ENCODE assay signal across 28 cellular contexts in the genomic region with DNA sequence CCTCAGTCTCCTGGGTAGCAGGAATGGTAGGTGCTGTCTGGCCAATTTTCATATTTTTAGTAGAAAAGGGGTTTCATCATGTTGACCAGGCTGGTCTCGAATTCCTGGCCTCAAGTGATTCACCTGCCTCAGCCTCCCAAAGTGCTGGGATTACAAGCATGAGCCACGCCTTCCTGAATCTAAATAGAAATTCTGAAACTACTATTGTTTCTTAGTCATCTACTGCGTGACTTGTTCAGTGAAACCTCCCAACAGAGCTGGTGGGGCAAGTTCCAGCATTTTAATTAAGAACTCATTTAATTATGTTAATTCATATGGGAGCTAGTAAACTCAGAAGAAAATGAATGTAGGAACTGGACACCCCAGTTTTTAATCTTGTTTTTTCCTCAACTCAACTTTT.
"Had no signal": no experiment of that assay in that cellular context is flagged by ENCODE, and none has a peak within 500 bp of the region (broad histone marks: within the 10 kb centered on the region; RNA-seq: fewer than 3 reads in every experiment).

No MANE protein-coding gene starts in this region.

- ATAC-seq: activated CD8-positive, alpha-beta memory T cell treated with anti-CD3 and anti-CD28 coated beads, Interleukin-2, amount 10 ng/mL, durations not matched to agents 7 days and 5 days; activated naive CD8-positive, alpha-beta T cell treated with anti-CD3 and anti-CD28 coated beads, Interleukin-2, amount 50 U/mL, for 24 hours; PC-3 had no signal

- DNase-seq: activated CD4-positive, alpha-beta memory T cell treated with anti-CD3 and anti-CD28 coated beads, Interleukin-2, amount 10 ng/mL, durations not matched to agents 7 days and 5 days; activated CD4-positive, alpha-beta T cell treated with anti-CD3 and anti-CD28 coated beads for 1 hour; activated CD4-positive, alpha-beta T cell treated with anti-CD3 and anti-CD28 coated beads for 48 hours; activated CD4-positive, CD25-positive, alpha-beta regulatory T cell; activated CD8-positive, alpha-beta memory T cell treated with anti-CD3 and anti-CD28 coated beads for 24 hours; activated CD8-positive, alpha-beta memory T cell treated with anti-CD3 and anti-CD28 coated beads, Interleukin-2, amount 10 ng/mL, durations not matched to agents 7 days and 5 days; activated CD8-positive, alpha-beta memory T cell treated with anti-CD3 and anti-CD28 coated beads, Interleukin-2, amount 50 U/mL, for 48 hours; activated effector memory CD4-positive, alpha-beta T cell treated with Interleukin-2 at 50 U/mL for 16 hours; activated naive CD4-positive, alpha-beta T cell treated with anti-CD3 and anti-CD28 coated beads, Interleukin-2, amount 10 ng/mL, durations not matched to agents 7 days and 5 days; activated naive CD8-positive, alpha-beta T cell treated with anti-CD3 and anti-CD28 coated beads, Interleukin-2, amount 50 U/mL, for 24 hours; activated T-cell treated with anti-CD3 and anti-CD28 coated beads, Interleukin-2, amount 50 U/mL, for 48 hours; aorta; brain microvascular endothelial cell; Karpas-422; MM.1S; MV-4-11; NCI-H1092; NCI-H1436 treated with DMSO at 0.1 percent for 48 hours; NCI-H1694 treated with DMSO at 0.1 percent for 48 hours; NCI-H2029; NCI-H345; NCI-H524 treated with DMSO at 0.1 percent for 48 hours; PC-3; Peyer's patch; RPMI8226; SHP77 treated with DMSO at 0.1 percent for 48 hours; T1000; WERI-Rb-1 had no signal

- H3K27me3 ChIP-seq: brain microvascular endothelial cell, Peyer's patch had no signal

- H3K4me3 ChIP-seq: Peyer's patch had no signal

- H3K27ac ChIP-seq: brain microvascular endothelial cell, Peyer's patch, WERI-Rb-1 had no signal

- H3K4me1 ChIP-seq: Peyer's patch had no signal
